In genomic region chr18:77132369-77133050, GRCh38 we compare ENCODE assay signal across 1 cellular context.
TF ChIP-seq lines count a peak whose summit lies in the region.

Gene MBP, minus strand, starts transcription at chr18:77132783. Its CDS starts 27,522 bp downstream, at chr18:77105261.

TF ChIP-seq in GM12878, 131 proteins besides CTCF, POLR2A, EP300 and RAD21 (continued from another document and continues in another):
- TF ChIP-seq USF2 (IDR thresholded peaks at IDR 0.05; ENCODE audit: borderline replicate concordance, low read depth, low read length) (no peak), SIN3A (IDR thresholded peaks at IDR 0.05; ENCODE audit: low read depth, low read length) (no peak), HDAC2 (IDR thresholded peaks at IDR 0.05) (no peak), IRF4 (IDR thresholded peaks at IDR 0.05; ENCODE audit: low read depth, low read length) (no peak), HDGF (IDR thresholded peaks at IDR 0.05) (no peak), USF1 (IDR thresholded peaks at IDR 0.05; ENCODE audit: borderline replicate concordance, extremely low read length, insufficient read depth, low read depth, low read length) (no peak), ZNF384 (IDR thresholded peaks at IDR 0.05; ENCODE audit: borderline replicate concordance, low read depth, low read length) (no peak), ATF3 (IDR thresholded peaks at IDR 0.05; ENCODE audit: borderline replicate concordance, extremely low read depth, low read depth, low read length) (no peak), PAX8 (IDR thresholded peaks at IDR 0.05) (no peak), RFX5 (IDR thresholded peaks at IDR 0.05; ENCODE audit: low read depth, low read length) (no peak), SMAD5 (IDR thresholded peaks at IDR 0.05; ENCODE audit: low read depth) (no peak), SRF (IDR thresholded peaks at IDR 0.05; ENCODE audit: low read depth in 2 of 2, low read length in 2 of 2) (no peak), NFYA (IDR thresholded peaks at IDR 0.05; ENCODE audit: borderline replicate concordance, low read depth, low read length) (no peak), JUNB (IDR thresholded peaks at IDR 0.05) (no peak), SREBF2 (IDR thresholded peaks at IDR 0.05; ENCODE audit: low read length) (no peak), CBX5 (IDR thresholded peaks at IDR 0.05; ENCODE audit: low read depth) (no peak), HCFC1 (IDR thresholded peaks at IDR 0.05; ENCODE audit: low read length) (no peak), CREM (IDR thresholded peaks at IDR 0.05; ENCODE audit: low read depth) (no peak), BMI1 (IDR thresholded peaks at IDR 0.05; ENCODE audit: borderline replicate concordance) (no peak), POLR2AphosphoS5 (IDR thresholded peaks at IDR 0.05; ENCODE audit: low read length) (no peak), RELA (IDR thresholded peaks at IDR 0.05; ENCODE audit: borderline replicate concordance, partially characterized antibody) (no peak), CEBPZ (IDR thresholded peaks at IDR 0.05; ENCODE audit: low read depth, low read length) (no peak), CREB1 (IDR thresholded peaks at IDR 0.05; ENCODE audit: low read depth) (no peak), WRNIP1 (IDR thresholded peaks at IDR 0.05; ENCODE audit: borderline replicate concordance, low read depth, low read length) (no peak), ZBTB4 (CRISPR knock-in tag; IDR thresholded peaks at IDR 0.05) (no peak), RELB (IDR thresholded peaks at IDR 0.05; ENCODE audit: low read depth) (no peak), RBBP5 (conservative IDR thresholded peaks at IDR 0.05) (no peak), GATAD2B (conservative IDR thresholded peaks at IDR 0.05; ENCODE audit: low read depth) (peak; percentile 55; the same call in 1 of the 2 replicates), BCL3 (IDR thresholded peaks at IDR 0.05; ENCODE audit: borderline replicate concordance, insufficient read depth, low read depth, low read length, poor library complexity, severe bottlenecking) (no peak), DPF2 (IDR thresholded peaks at IDR 0.05) (peak; percentile 78), RB1 (IDR thresholded peaks at IDR 0.05; ENCODE audit: borderline replicate concordance) (peak; percentile 31; the same call in 1 of the 2 replicates), FOXK2 (IDR thresholded peaks at IDR 0.05) (no peak), MEF2A (IDR thresholded peaks at IDR 0.05; ENCODE audit: insufficient read depth, low read depth, low read length) (no peak), ZBED1 (IDR thresholded peaks at IDR 0.05; ENCODE audit: borderline replicate concordance) (no peak), ZBTB40 (IDR thresholded peaks at IDR 0.05; ENCODE audit: borderline replicate concordance) (no peak), NFIC (IDR thresholded peaks at IDR 0.05; ENCODE audit: low read depth, low read length) (no peak), CEBPB (IDR thresholded peaks at IDR 0.05; ENCODE audit: borderline replicate concordance in 1 of 2, low read depth in 2 of 2, low read length in 2 of 2) (no peak), IKZF1 (conservative IDR thresholded peaks at IDR 0.05) (peak; percentile 64), ZNF687 (IDR thresholded peaks at IDR 0.05) (peak; percentile 68; the same call in 1 of the 2 replicates), IKZF2 (IDR thresholded peaks at IDR 0.05) (no peak), MTA3 (IDR thresholded peaks at IDR 0.05; ENCODE audit: borderline replicate concordance, low read length) (no peak), EGR1 (IDR thresholded peaks at IDR 0.05; ENCODE audit: borderline replicate concordance in 1 of 2, low read depth in 2 of 2, low read length in 2 of 2) (peak in 1 of 2 experiments; percentile 26; a peak in 1 of 3 replicates), MEF2B (IDR thresholded peaks at IDR 0.05; ENCODE audit: partially characterized antibody, poor library complexity, severe bottlenecking) (no peak), FOXM1 (IDR thresholded peaks at IDR 0.05; ENCODE audit: low read depth, low read length) (no peak)
